ENCODE assay signal across 1 cellular context in genomic region chr1:205324781-205325180, GRCh38.
TF ChIP-seq lines count a peak whose summit lies in the region.

No MANE protein-coding gene starts in this region.

TF ChIP-seq in GM12878, 131 proteins besides CTCF, POLR2A, EP300 and RAD21:
- peak; percentile 51; the same call in 1 of the 2 replicates for TF ChIP-seq RELB (IDR thresholded peaks at IDR 0.05; ENCODE audit: low read depth)
- TF ChIP-seq CHD2 (IDR thresholded peaks at IDR 0.05; ENCODE audit: borderline replicate concordance, low read depth, low read length), result no peak
- TF ChIP-seq BHLHE40 (IDR thresholded peaks at IDR 0.05; ENCODE audit: borderline replicate concordance in 1 of 2, low read depth in 2 of 2, low read length in 1 of 2), result 0 out of 4 replicates have a peak, but pooled peaks of 1 of the 2 experiments have one; percentile 3
- TF ChIP-seq ATF3 (IDR thresholded peaks at IDR 0.05; ENCODE audit: borderline replicate concordance, extremely low read depth, low read depth, low read length), result no peak
- peak; percentile 19 for TF ChIP-seq RELA (IDR thresholded peaks at IDR 0.05; ENCODE audit: borderline replicate concordance, partially characterized antibody)
- no peak for TF ChIP-seq REST (IDR thresholded peaks at IDR 0.05; ENCODE audit: low read depth, low read length)
- TF ChIP-seq NFXL1 (IDR thresholded peaks at IDR 0.05; ENCODE audit: borderline replicate concordance), result no peak
- TF ChIP-seq MXI1 (IDR thresholded peaks at IDR 0.05; ENCODE audit: low read depth, low read length), result no peak
- no peak for TF ChIP-seq E2F8 (IDR thresholded peaks at IDR 0.05; ENCODE audit: low read depth, partially characterized antibody)
- no peak for TF ChIP-seq NFIC (IDR thresholded peaks at IDR 0.05; ENCODE audit: low read depth, low read length)
- TF ChIP-seq FOXM1 (IDR thresholded peaks at IDR 0.05; ENCODE audit: low read depth, low read length), result no peak
- TF ChIP-seq RAD51 (IDR thresholded peaks at IDR 0.05), result peak; percentile 29; the same call in 1 of the 2 replicates
- TF ChIP-seq POU2F2 (IDR thresholded peaks at IDR 0.05; ENCODE audit: borderline replicate concordance, low read depth, low read length), result no peak
- 0 out of 2 replicates have a peak, but pooled peaks have one; percentile 58 for TF ChIP-seq IKZF1 (conservative IDR thresholded peaks at IDR 0.05)
- no peak for TF ChIP-seq BCL3 (IDR thresholded peaks at IDR 0.05; ENCODE audit: borderline replicate concordance, insufficient read depth, low read depth, low read length, poor library complexity, severe bottlenecking)
- TF ChIP-seq CBX3 (IDR thresholded peaks at IDR 0.05; ENCODE audit: borderline replicate concordance, low read depth), result no peak
